In the genomic region with DNA sequence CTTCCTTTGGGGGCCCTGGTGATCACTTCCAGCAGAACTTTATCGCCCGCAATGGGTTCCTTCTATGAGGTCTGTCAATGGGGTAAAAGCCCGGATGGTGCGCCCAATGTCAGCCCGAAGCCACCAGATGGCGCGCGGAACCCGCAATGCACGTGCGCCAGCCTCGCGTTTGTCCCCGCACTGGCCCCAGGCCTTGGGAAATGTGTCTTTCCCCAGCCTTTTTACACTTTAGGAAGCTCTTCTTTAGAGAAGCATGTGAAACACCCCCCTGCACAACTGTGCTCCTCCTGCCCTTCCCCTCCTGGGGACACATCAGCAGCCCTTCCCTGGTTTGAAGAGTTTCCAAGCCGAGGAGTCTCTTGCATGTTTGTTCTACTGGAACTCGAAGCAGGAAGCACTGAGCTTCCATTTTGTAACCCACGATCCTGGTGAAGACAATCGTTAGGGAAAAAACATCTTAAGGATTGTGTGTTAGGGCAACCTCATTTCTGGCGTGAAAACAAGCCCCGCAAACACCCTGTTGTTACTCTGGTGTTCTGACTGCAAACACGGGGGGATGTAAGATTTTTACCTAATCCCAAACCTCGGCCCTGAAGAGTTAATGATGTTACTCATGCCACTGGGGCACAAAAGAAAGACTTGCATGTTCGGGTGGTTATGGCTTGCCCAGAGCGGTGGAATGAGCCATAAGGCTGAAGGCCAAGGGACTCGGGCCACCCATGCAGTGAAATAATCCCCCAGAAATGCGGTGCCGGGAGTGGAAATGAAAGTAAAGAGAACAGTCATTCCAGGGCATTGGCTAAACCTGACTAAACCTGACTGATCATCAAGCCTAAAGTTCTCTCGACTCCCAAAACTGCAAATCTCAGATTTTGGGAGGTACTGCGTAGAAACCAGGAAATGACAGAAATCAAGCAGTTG, we compare ENCODE assay signal across 8 cellular contexts. TPM values are rescaled to one million over a fixed set of nuclear protein-coding genes. Genes with fewer than 3 reads are reported as not detected.
DNase-seq lines count a peak whose midpoint lies in the region; ATAC-seq and TF ChIP-seq lines count a peak whose summit lies in the region.

No MANE protein-coding gene starts in this region.

- CTCF ChIA-PET in A673 (lab: Charles Lee), result interaction anchor here (0.5 to 2.3 kb wide), 7 partner anchors 19 to 594 kb away, joined by 3 to 13 read pairs (median 5); partner anchors contain the start of gene IRF2BP2

- POLR2A ChIA-PET in A673 (lab: Charles Lee; ENCODE audit: low non-redundant PET), result interaction anchor here (0.6 kb wide), 1 partner anchor 114 kb away, joined by 3 read pairs; no protein-coding TSS in a partner anchor

- H3K27ac ChIP-seq in A673 (ENCODE audit: low read depth, low read length, poor library complexity, severe bottlenecking) (peak overlapping the region; percentile 83), endodermal cell (ENCODE audit: low read depth, low read length) (peak overlapping the region; percentile 51)

- H3K27me3 ChIP-seq in A673 (replicated peaks; ENCODE audit: insufficient read depth, low read depth, low read length, poor library complexity) (no peaks in the 10 kb centered on the region), NT2/D1 (ENCODE audit: insufficient read depth, insufficient read length) (no peaks in the 10 kb centered on the region), endodermal cell (ENCODE audit: control insufficient read depth, insufficient read depth, low read length, poor library complexity, severe bottlenecking) (peaks cover 12% of the 10 kb centered on the region)

- DNase-seq in A673 (ENCODE audit: low spot score) (peak; percentile 95), HT-29 (ENCODE audit: low spot score) (peak; percentile 87), NT2/D1 (ENCODE audit: low read depth, low spot score) (peak; percentile 93), endodermal cell (peak; percentile 96), mucosa of descending colon (peak; percentile 92 to 96 (median 94))
- peak; percentile 87 for DNase-seq in activated CD8-positive, alpha-beta memory T cell treated with anti-CD3 and anti-CD28 coated beads, Interleukin-2, amount 50 U/mL, for 4 hours
- peak; percentile 72 to 74 for DNase-seq in stimulated activated CD8-positive, alpha-beta memory T cell treated with anti-CD3 and anti-CD28 coated beads, Interleukin-15, amount 100 ng/mL, for 48 hours (ENCODE audit: low read depth in 2 of 2)

- intact Hi-C loops in A673 (cut with micrococcal nuclease; ENCODE audit: unreplicated experiment) (loop anchor here (1.0 to 10.0 kb wide), 4 partner anchors 103 to 594 kb away; no protein-coding TSS in a partner anchor), mucosa of descending colon (cut with DNase I, micrococcal nuclease) (loop anchor here (5.0 to 10.0 kb wide), 2 partner anchors 95 to 588 kb away; no protein-coding TSS in a partner anchor)

- H3K36me3 ChIP-seq in A673 (ENCODE audit: insufficient read depth, low read length, poor library complexity, severe bottlenecking) (no peaks in the 10 kb centered on the region), NT2/D1 (ENCODE audit: insufficient read depth, insufficient read length, low read length) (no peaks in the 10 kb centered on the region), endodermal cell (ENCODE audit: control insufficient read depth, insufficient read depth, low read length) (no peaks in the 10 kb centered on the region), mucosa of descending colon (ENCODE audit: low read depth) (no peaks in the 10 kb centered on the region)

- H3K27ac Mint-ChIP-seq in endodermal cell, result peak overlapping the region; percentile 66

- H3K9me3 Mint-ChIP-seq in endodermal cell, result no peaks in the 10 kb centered on the region

- peak overlapping the region; percentile 1 for H3K4me3 ChIP-seq in A673 (ENCODE audit: low read depth, low read length, poor library complexity, severe bottlenecking)
- H3K4me3 ChIP-seq in NT2/D1 (ENCODE audit: insufficient read length, low read depth), result no peak overlapping the region
- H3K4me3 ChIP-seq in endodermal cell (ENCODE audit: low read length), result no peak overlapping the region
- H3K4me3 ChIP-seq in mucosa of descending colon, result no peak overlapping the region

- H3K9ac ChIP-seq in NT2/D1 (ENCODE audit: insufficient read length, low read depth) (peak overlapping the region; percentile 38), endodermal cell (ENCODE audit: extremely low read depth, low read length, poor library complexity, severe bottlenecking) (no peak overlapping the region)

- H3K9me3 ChIP-seq in A673 (ENCODE audit: low read depth, low read length, poor library complexity, severe bottlenecking) (no peaks in the 10 kb centered on the region), NT2/D1 (ENCODE audit: insufficient read depth, low read length) (no peaks in the 10 kb centered on the region), endodermal cell (ENCODE audit: control insufficient read depth, low read length) (no peaks in the 10 kb centered on the region), mucosa of descending colon (no peaks in the 10 kb centered on the region)

- ATAC-seq in GM18867 (IDR thresholded peaks at IDR 0.05; ENCODE audit: unreplicated experiment) (peak; percentile 48), mucosa of descending colon (peak; percentile 99)

- WGBS in endodermal cell (ENCODE audit: insufficient coverage in 1 of 2, insufficient read length in 1 of 2), 2 experiments, result 49 to 61% methylated on average over 19 to 29 of the region's 29 CpGs

- peaks cover 41% of the 10 kb centered on the region for H3K4me1 ChIP-seq in A673 (ENCODE audit: insufficient read depth, low read length, poor library complexity, severe bottlenecking)
- H3K4me1 ChIP-seq in NT2/D1 (ENCODE audit: insufficient read depth, insufficient read length), result no peaks in the 10 kb centered on the region
- peaks cover 6% of the 10 kb centered on the region for H3K4me1 ChIP-seq in endodermal cell (ENCODE audit: control insufficient read depth, insufficient read depth, low read length)
- H3K4me1 ChIP-seq in mucosa of descending colon (ENCODE audit: low read depth), result peaks cover 19% of the 10 kb centered on the region

- H3K4me3 Mint-ChIP-seq in endodermal cell, result no peak overlapping the region

- peak; percentile 96 for TF ChIP-seq CTCF in A673 (conservative IDR thresholded peaks at IDR 0.05; ENCODE audit: low read depth, low read length)
- TF ChIP-seq CTCF in endodermal cell (conservative IDR thresholded peaks at IDR 0.05), result peak; percentile 98
- peak; percentile 89 for TF ChIP-seq CTCF in mucosa of descending colon (IDR thresholded peaks at IDR 0.05)

- H3K36me3 Mint-ChIP-seq in endodermal cell (ENCODE audit: low read depth), result no peaks in the 10 kb centered on the region

- BruUV-seq in A673 (replicated peaks; lab: Mats Ljungman, UMichigan), result TSS peak; percentile 64

- H3K27me3 Mint-ChIP-seq in endodermal cell (ENCODE audit: insufficient read depth), result peaks cover 16% of the 10 kb centered on the region

- H3K4me1 Mint-ChIP-seq in endodermal cell, result peaks cover 13% of the 10 kb centered on the region

RNA-seq across cellular contexts. Expression of gene TARBP1, which starts 20.4 kb away (rescaled TPM):
- total RNA-seq in A673 (2021) (28.0 and 31.9 TPM in 2 replicates), endodermal cell (10 to 100 TPM; 45.3 to 62.4 TPM), mucosa of descending colon (10 to 100 TPM; 16.2 to 29.5 (median 23.5) TPM)
- 23.6 and 25.8 TPM in 2 replicates for total RNA-seq in HT-29 (2014; rRNA removed; shearing (Covaris generic))
- 44.1 TPM for polyA plus RNA-seq in endodermal cell (2013, experiment 1 of 2)
- polyA plus RNA-seq in endodermal cell (2013, experiment 2 of 2), result 34.9 TPM
